ENCODE assay signal across 9 cellular contexts in genomic region chr18:47932170-47932569, GRCh38. TPM values are rescaled to one million over a fixed set of nuclear protein-coding genes. Genes with fewer than 3 reads are reported as not detected.
DNase-seq lines count a peak whose midpoint lies in the region; ATAC-seq and TF ChIP-seq lines count a peak whose summit lies in the region.
"Had no signal": no experiment of that assay in that cellular context is flagged by ENCODE, and none has a peak within 500 bp of the region (broad histone marks: within the 10 kb centered on the region; RNA-seq: fewer than 3 reads in every experiment).

No MANE protein-coding gene starts in this region.

- no peak for TF ChIP-seq CTCF in CD4-positive, alpha-beta T cell (IDR thresholded peaks at IDR 0.05)
- TF ChIP-seq CTCF in brain (conservative IDR thresholded peaks at IDR 0.05) (no peak), nephron (IDR thresholded peaks at IDR 0.05; ENCODE audit: unreplicated experiment in 3 of 3) (no peak)

- H3K9me3 ChIP-seq in CD4-positive, alpha-beta T cell (ENCODE audit: control insufficient read depth, low read length) = no peaks in the 10 kb centered on the region

- H3K27ac ChIP-seq in CD4-positive, alpha-beta T cell (ENCODE audit: low read depth, low read length) = peak overlapping the region; percentile 92

- POLR2A ChIA-PET in CD4-positive, alpha-beta T cell (lab: Charles Lee) = interaction anchor here (0.7 kb wide), 1 partner anchor 33 kb away, joined by 3 read pairs; no protein-coding TSS in a partner anchor

- intact Hi-C loops in CD4-positive, alpha-beta T cell (cut with DNase I, micrococcal nuclease) = loop anchor here in 1 of 2 experiments (5.0 to 10.0 kb wide), 4 partner anchors 75 to 1553 kb away; partner anchors contain the start of genes C18orf32 and HDHD2

- CTCF ChIA-PET in CD4-positive, alpha-beta T cell (lab: Charles Lee) = interaction anchor here (2.1 kb wide), 1 partner anchor 76 kb away, joined by 4 read pairs; no protein-coding TSS in a partner anchor

- no peak for ATAC-seq in CD4-positive, alpha-beta T cell (ENCODE audit: poor library complexity)
- ATAC-seq in GM21367 (IDR thresholded peaks at IDR 0.05; ENCODE audit: unreplicated experiment) (no peak), HG03280 (IDR thresholded peaks at IDR 0.05; ENCODE audit: unreplicated experiment) (no peak)

- H3K4me1 Mint-ChIP-seq in CD4-positive, alpha-beta T cell (ENCODE audit: low read depth) = peaks cover 34% of the 10 kb centered on the region
- H3K4me1 Mint-ChIP-seq in brain (peaks cover 61% of the 10 kb centered on the region), nephron (peaks cover 30% of the 10 kb centered on the region)

- peak overlapping the region; percentile 93 for H3K4me3 Mint-ChIP-seq in CD4-positive, alpha-beta T cell
- H3K4me3 Mint-ChIP-seq in brain = peak overlapping the region; percentile 84 to 88 (median 86)
- H3K4me3 Mint-ChIP-seq in nephron = peak overlapping the region; percentile 83 to 91 (median 88)

- DNase-seq in CD4-positive, alpha-beta T cell = no peak
- DNase-seq in Jurkat, Clone E6-1 (ENCODE audit: low read depth, low spot score) = no peak
- DNase-seq in GOT3 (lab: John Stamatoyannopoulos, UW) (no peak), NCI-H524 treated with DMSO at 0.1 percent for 48 hours (lab: John Stamatoyannopoulos, UW) (no peak)
- DNase-seq: NCI-H1048 had no signal

- no peaks in the 10 kb centered on the region for H3K27me3 Mint-ChIP-seq in CD4-positive, alpha-beta T cell
- H3K27me3 Mint-ChIP-seq in brain (peaks cover 4% of the 10 kb centered on the region), nephron (ENCODE audit: low read depth) (no peaks in the 10 kb centered on the region)

- no peaks in the 10 kb centered on the region for H3K27me3 ChIP-seq in CD4-positive, alpha-beta T cell (ENCODE audit: control insufficient read depth, insufficient read depth, low read length)

- H3K9me3 Mint-ChIP-seq in CD4-positive, alpha-beta T cell = no peaks in the 10 kb centered on the region
- H3K9me3 Mint-ChIP-seq in brain = peaks cover 0 to 4% (median 0%) of the 10 kb centered on the region in 5 experiments
- no peaks in the 10 kb centered on the region for H3K9me3 Mint-ChIP-seq in nephron

- peak overlapping the region; percentile 95 for H3K27ac Mint-ChIP-seq in CD4-positive, alpha-beta T cell
- H3K27ac Mint-ChIP-seq in brain (peak overlapping the region in 3 of 5 experiments; percentile 82 to 96 (median 85)), nephron (peak overlapping the region; percentile 92 to 98 (median 97))

- peak overlapping the region; percentile 56 for H3K4me3 ChIP-seq in Jurkat, Clone E6-1 (ENCODE audit: low read length)

- H3K36me3 Mint-ChIP-seq in CD4-positive, alpha-beta T cell (ENCODE audit: low read depth) = peaks cover 10% of the 10 kb centered on the region
- H3K36me3 Mint-ChIP-seq in brain = no peaks in the 10 kb centered on the region
- no peaks in the 10 kb centered on the region for H3K36me3 Mint-ChIP-seq in nephron (ENCODE audit: low read depth)

RNA-seq across cellular contexts. Expression of gene SMAD2, which starts 1.7 kb away (rescaled TPM):
- 10 to 100 TPM; 80.4 to 83.0 TPM for total RNA-seq in CD4-positive, alpha-beta T cell
- 100 TPM for polyA plus RNA-seq in Jurkat, Clone E6-1 (2012; ENCODE audit: insufficient read depth, insufficient read length)
- polyA plus RNA-seq in brain (ENCODE audit: insufficient read depth, low read depth, low replicate concordance) = 73.8 TPM
